ENCODE assay signal across 8 cellular contexts in the genomic region with DNA sequence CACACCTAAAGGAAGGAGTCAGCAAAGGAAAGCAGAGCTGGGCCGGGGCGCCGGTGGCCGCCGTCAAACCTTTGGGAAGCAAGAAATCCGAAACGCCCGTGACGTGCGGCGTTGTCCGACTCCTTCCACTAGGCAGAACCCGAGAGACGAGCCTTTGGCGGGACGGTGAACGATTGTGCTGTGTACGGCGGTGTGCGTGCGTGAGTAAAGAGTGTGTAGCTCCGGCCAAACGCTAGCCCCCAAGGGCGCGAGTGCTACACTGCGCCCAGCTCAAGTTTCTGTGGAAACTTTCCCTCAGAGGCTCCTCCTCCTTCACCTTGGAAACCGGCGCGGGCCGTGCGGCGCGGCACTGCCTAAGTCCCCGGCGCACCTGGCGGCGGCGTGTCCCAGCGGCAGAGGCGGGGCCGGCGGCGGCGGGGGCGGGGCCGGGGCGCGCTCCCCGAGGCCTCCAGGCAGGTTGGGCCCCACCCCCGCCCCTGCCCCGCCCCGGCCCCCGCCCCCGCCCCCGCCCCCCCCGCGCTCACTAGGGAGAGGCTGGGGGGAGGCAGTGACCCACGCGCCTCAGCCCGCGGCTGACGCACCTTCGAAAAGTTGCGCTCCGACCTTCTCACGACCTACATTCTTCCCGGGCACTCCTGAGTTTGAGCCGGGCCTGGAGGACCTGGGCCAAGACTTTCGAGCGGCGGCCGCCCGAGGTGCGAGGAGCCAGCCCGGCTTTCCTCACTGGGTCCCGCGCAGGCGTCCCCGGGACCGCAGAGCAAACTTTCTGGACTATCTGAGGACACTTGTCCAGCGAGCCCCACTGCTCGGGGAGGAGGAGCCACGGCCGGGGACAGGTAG. TPM values are rescaled to one million over a fixed set of nuclear protein-coding genes. Genes with fewer than 3 reads are reported as not detected.
A peak's percentile ranks its signal among the peaks of the same experiment; 100 is the strongest.
DNase-seq lines count a peak whose midpoint lies in the region; ATAC-seq and TF ChIP-seq lines count a peak whose summit lies in the region.

A gene (plus strand): TSS at position 547 of the 840 bp plus-strand sequence. CDS start 157,084 bp downstream, outside the sequence.

- H3K27me3 Mint-ChIP-seq in CD4-positive, alpha-beta memory T cell = no peaks in the 10 kb centered on the region
- H3K27me3 Mint-ChIP-seq in nephron progenitor cell (ENCODE audit: low read depth, poor library complexity) = peaks cover 16% of the 10 kb centered on the region
- peaks cover 39% of the 10 kb centered on the region for H3K27me3 Mint-ChIP-seq in stimulated activated naive CD8-positive, alpha-beta T cell treated with anti-CD3 and anti-CD28 coated beads, Interleukin-15, amount 100 ng/mL, for 72 hours

- TF ChIP-seq CTCF in fibroblast of mammary gland (conservative IDR thresholded peaks at IDR 0.05; ENCODE audit: control insufficient read depth, insufficient read depth, low read depth, low read length) (no peak), nephron progenitor cell (IDR thresholded peaks at IDR 0.05) (no peak)

- intact Hi-C loops in CD4-positive, alpha-beta memory T cell (cut with micrococcal nuclease) = loop anchor here (1.0 to 10.0 kb wide), 6 partner anchors 310 to 1706 kb away; a partner anchor contains a TSS

- H3K36me3 Mint-ChIP-seq in CD4-positive, alpha-beta memory T cell = peaks cover 0 to 2% of the 10 kb centered on the region in 2 donors
- H3K36me3 Mint-ChIP-seq in nephron progenitor cell (ENCODE audit: low read depth) = peaks cover 5% of the 10 kb centered on the region

- no peaks in the 10 kb centered on the region for H3K27me3 ChIP-seq in CD4-positive, alpha-beta memory T cell (ENCODE audit: insufficient read depth, low read length)

- peak within 1 kb of the TSS; percentile 41 for H3K27ac ChIP-seq in CD4-positive, alpha-beta memory T cell (ENCODE audit: low read depth, low read length)

- peak; percentile 84 to 91 (median 87) for DNase-seq in CD4-positive, alpha-beta memory T cell
- DNase-seq in NOMO-1 treated with dmso at 0.1 percent for 144 hours (lab: John Stamatoyannopoulos, UW; ENCODE audit: unreplicated experiment) = peak; percentile 52
- DNase-seq in activated T-helper 1 cell treated with Interleukin-2 at 50 U/mL for 16 hours (ENCODE audit: low read depth) = peak; percentile 85
- DNase-seq in fibroblast of mammary gland (ENCODE audit: low read depth) = peak; percentile 59
- peak; percentile 91 for DNase-seq in nephron progenitor cell
- DNase-seq in stimulated activated naive CD8-positive, alpha-beta T cell treated with anti-CD3 and anti-CD28 coated beads, Interleukin-15, amount 100 ng/mL, for 72 hours = peak; percentile 63 to 70

- peaks cover 24% of the 10 kb centered on the region for H3K4me1 ChIP-seq in CD4-positive, alpha-beta memory T cell (ENCODE audit: insufficient read depth, low read length)

- H3K9me3 Mint-ChIP-seq in CD4-positive, alpha-beta memory T cell = no peaks in the 10 kb centered on the region
- H3K9me3 Mint-ChIP-seq in nephron progenitor cell = no peaks in the 10 kb centered on the region
- H3K9me3 Mint-ChIP-seq in stimulated activated naive CD8-positive, alpha-beta T cell treated with anti-CD3 and anti-CD28 coated beads, Interleukin-15, amount 100 ng/mL, for 72 hours = no peaks in the 10 kb centered on the region

- H3K4me3 ChIP-seq in CD4-positive, alpha-beta memory T cell (ENCODE audit: low read length in 2 of 2) = peak within 1 kb of the TSS; percentile 62 to 90
- H3K4me3 ChIP-seq in fibroblast of mammary gland (ENCODE audit: control insufficient read depth, low read depth, low read length) = peak within 1 kb of the TSS; percentile 57

- ATAC-seq in GM19372 (IDR thresholded peaks at IDR 0.05; ENCODE audit: low read depth, unreplicated experiment) = peak; percentile 76
- peak; percentile 80 for ATAC-seq in HG03460 (IDR thresholded peaks at IDR 0.05; ENCODE audit: unreplicated experiment)
- ATAC-seq in stimulated activated naive CD8-positive, alpha-beta T cell treated with anti-CD3 and anti-CD28 coated beads, Interleukin-15, amount 100 ng/mL, for 72 hours = peak; percentile 80

- H3K36me3 ChIP-seq in CD4-positive, alpha-beta memory T cell (ENCODE audit: insufficient read depth, low read length) = no peaks in the 10 kb centered on the region

- peak within 1 kb of the TSS; percentile 90 to 99 (median 94) for H3K4me3 Mint-ChIP-seq in CD4-positive, alpha-beta memory T cell
- peak within 1 kb of the TSS; percentile 93 for H3K4me3 Mint-ChIP-seq in nephron progenitor cell
- H3K4me3 Mint-ChIP-seq in stimulated activated naive CD8-positive, alpha-beta T cell treated with anti-CD3 and anti-CD28 coated beads, Interleukin-15, amount 100 ng/mL, for 72 hours = peak within 1 kb of the TSS; percentile 83 to 90

- POLR2A ChIA-PET in CD4-positive, alpha-beta memory T cell (lab: Charles Lee; ENCODE audit: partially characterized antibody) = no interaction called here

- H3K9me3 ChIP-seq in CD4-positive, alpha-beta memory T cell (ENCODE audit: control insufficient read depth in 1 of 2, low read length in 2 of 2) = no peaks in the 10 kb centered on the region

- CTCF ChIA-PET in CD4-positive, alpha-beta memory T cell (lab: Charles Lee; ENCODE audit: partially characterized antibody) = no interaction called here

- peak within 1 kb of the TSS; percentile 85 to 95 (median 91) for H3K27ac Mint-ChIP-seq in CD4-positive, alpha-beta memory T cell
- H3K27ac Mint-ChIP-seq in nephron progenitor cell = peak within 1 kb of the TSS; percentile 74
- H3K27ac Mint-ChIP-seq in stimulated activated naive CD8-positive, alpha-beta T cell treated with anti-CD3 and anti-CD28 coated beads, Interleukin-15, amount 100 ng/mL, for 72 hours = peak within 1 kb of the TSS; percentile 23 to 50

- H3K4me1 Mint-ChIP-seq in CD4-positive, alpha-beta memory T cell = peaks cover 16 to 30% (median 22%) of the 10 kb centered on the region in 4 donors
- peaks cover 48% of the 10 kb centered on the region for H3K4me1 Mint-ChIP-seq in nephron progenitor cell
- H3K4me1 Mint-ChIP-seq in stimulated activated naive CD8-positive, alpha-beta T cell treated with anti-CD3 and anti-CD28 coated beads, Interleukin-15, amount 100 ng/mL, for 72 hours = peaks cover 27% of the 10 kb centered on the region

RNA-seq across cellular contexts. Expression of the gene that starts here (rescaled TPM):
- total RNA-seq in CD4-positive, alpha-beta memory T cell = 1 to 10 TPM; 2.6 to 3.2 TPM
- under 1 TPM in 1 of 2 donors, not detected in 1; 0.59 TPM for polyA plus RNA-seq in CD4-positive, alpha-beta memory T cell

Comparison
In these comparisons a context has a peak if more than half of its experiments do, and no peak if none do; other contexts are left out.
1. Peak in every context shown above with its lines: DNase-seq, ATAC-seq, H3K4me3 ChIP-seq and H3K27ac ChIP-seq.
2. H3K27ac Mint-ChIP-seq: peak in every context shown above with its lines; median percentile 91 in CD4-positive, alpha-beta memory T cell; 74 in nephron progenitor cell; 36 in stimulated activated naive CD8-positive, alpha-beta T cell treated with anti-CD3 and anti-CD28 coated beads, Interleukin-15, amount 100 ng/mL, for 72 hours.